Comparison of ENCODE assay signal across 11 cellular contexts in the genomic region with DNA sequence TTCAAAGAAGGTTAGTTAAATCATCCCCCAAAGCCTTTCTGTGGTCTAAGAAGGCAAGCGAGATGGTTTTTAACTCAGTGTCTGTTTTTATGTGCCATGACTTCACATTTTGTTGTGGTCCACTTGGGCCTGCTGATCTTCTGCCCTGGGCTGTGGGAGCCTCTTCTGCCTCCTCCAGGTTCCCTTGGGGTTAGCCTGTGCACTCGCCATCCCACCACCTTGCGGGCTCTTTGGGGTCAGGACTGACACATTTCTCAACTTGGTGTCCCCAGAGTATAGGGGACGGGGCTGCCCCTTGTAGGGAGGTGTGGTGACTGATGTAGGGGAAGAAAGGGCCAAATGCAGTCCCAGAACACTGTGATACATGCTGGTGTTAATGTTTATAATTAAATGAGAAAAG.
DNase-seq lines count a peak whose midpoint lies in the region; ATAC-seq, FAIRE-seq and TF ChIP-seq lines count a peak whose summit lies in the region.
"Had no signal": no experiment of that assay in that cellular context is flagged by ENCODE, and none has a peak within 500 bp of the region (broad histone marks: within the 10 kb centered on the region; RNA-seq: fewer than 3 reads in every experiment).

No MANE protein-coding gene starts in this region.

- ATAC-seq in GM19438 (IDR thresholded peaks at IDR 0.05; ENCODE audit: low read depth, unreplicated experiment) (peak; percentile 80), HG03095 (IDR thresholded peaks at IDR 0.05; ENCODE audit: unreplicated experiment) (peak; percentile 85), psoas muscle (no peak)

- no peak overlapping the region for H3K27ac ChIP-seq in coronary artery
- H3K27ac ChIP-seq in psoas muscle: no peak overlapping the region
- H3K27ac ChIP-seq: neural progenitor cell had no signal

- 89 to 95% (median 93%) methylated on average over 4 of the region's 4 CpGs for WGBS in psoas muscle, 3 donors

- H3K27me3 ChIP-seq in psoas muscle (ENCODE audit: insufficient read depth in 3 of 3, low read length in 2 of 3): no peaks in the 10 kb centered on the region
- H3K27me3 ChIP-seq: neural progenitor cell had no signal

- H3K9me3 ChIP-seq in psoas muscle: no peaks in the 10 kb centered on the region

- H3K4me3 ChIP-seq in GM12864 (ENCODE audit: low read depth, low read length): no peak overlapping the region
- no peak overlapping the region for H3K4me3 ChIP-seq in coronary artery
- no peak overlapping the region for H3K4me3 ChIP-seq in psoas muscle
- H3K4me3 ChIP-seq: neural progenitor cell had no signal

- H3K36me3 ChIP-seq in psoas muscle (ENCODE audit: insufficient read depth in 1 of 2, low read depth in 1 of 2): peaks cover 0 to 5% of the 10 kb centered on the region in 2 donors
- H3K36me3 ChIP-seq: neural progenitor cell had no signal

- intact Hi-C loops in psoas muscle (cut with DNase I): no loop called here
- intact Hi-C loops in head of caudate nucleus (cut with DNase I): no loop called here

- FAIRE-seq in frontal cortex (lab: Jason Lieb, UNC): no peak

- DNase-seq in GM12864 (ENCODE audit: low read depth) (peak; percentile 26), coronary artery (ENCODE audit: low spot score) (peak; percentile 60), psoas muscle (no peak), head of caudate nucleus (no peak), frontal cortex (ENCODE audit: low spot score in 2 of 2) (no peak), SHP77 treated with DMSO at 0.1 percent for 48 hours (lab: John Stamatoyannopoulos, UW) (no peak)
- DNase-seq: DND-41, substantia nigra had no signal

- TF ChIP-seq CTCF in GM12864 (IDR thresholded peaks at IDR 0.05; ENCODE audit: low read depth, low read length, missing control alignments) (no peak), coronary artery (IDR thresholded peaks at IDR 0.05) (no peak), psoas muscle (IDR thresholded peaks at IDR 0.05) (no peak)

- H3K4me1 ChIP-seq in psoas muscle: no peaks in the 10 kb centered on the region

Comparison
In these comparisons a context has a peak if more than half of its experiments do, and no peak if none do; other contexts are left out.
1. DNase-seq: peak in GM12864 (single experiment) and coronary artery (single experiment); none in psoas muscle (0 of 2), head of caudate nucleus (0 of 42), frontal cortex (0 of 2) and SHP77 treated with DMSO at 0.1 percent for 48 hours (single experiment).
2. ATAC-seq: peak in GM19438 (single experiment) and HG03095 (single experiment); none in psoas muscle (0 of 4).